ENCODE assay signal across 1 cellular context in genomic region chr3:104537323-104537722, GRCh38.
TF ChIP-seq lines count a peak whose summit lies in the region.

No MANE protein-coding gene starts in this region.

TF ChIP-seq in SK-N-SH, 30 proteins besides CTCF, POLR2A, EP300 and RAD21 (continued from another document):
- no peak for TF ChIP-seq FOXM1 (IDR thresholded peaks at IDR 0.05; ENCODE audit: low read depth)
- TF ChIP-seq SIN3A (IDR thresholded peaks at IDR 0.05; ENCODE audit: borderline replicate concordance, low read depth, low read length), result no peak
- TF ChIP-seq RXRA (IDR thresholded peaks at IDR 0.05; ENCODE audit: borderline replicate concordance, low read depth), result no peak
- TF ChIP-seq JUND (IDR thresholded peaks at IDR 0.05), result 0 out of 2 replicates have a peak, but pooled peaks have one; percentile 18
- no peak for TF ChIP-seq MXI1 (IDR thresholded peaks at IDR 0.05; ENCODE audit: low read depth, low read length)
- TF ChIP-seq, protein P1, sequence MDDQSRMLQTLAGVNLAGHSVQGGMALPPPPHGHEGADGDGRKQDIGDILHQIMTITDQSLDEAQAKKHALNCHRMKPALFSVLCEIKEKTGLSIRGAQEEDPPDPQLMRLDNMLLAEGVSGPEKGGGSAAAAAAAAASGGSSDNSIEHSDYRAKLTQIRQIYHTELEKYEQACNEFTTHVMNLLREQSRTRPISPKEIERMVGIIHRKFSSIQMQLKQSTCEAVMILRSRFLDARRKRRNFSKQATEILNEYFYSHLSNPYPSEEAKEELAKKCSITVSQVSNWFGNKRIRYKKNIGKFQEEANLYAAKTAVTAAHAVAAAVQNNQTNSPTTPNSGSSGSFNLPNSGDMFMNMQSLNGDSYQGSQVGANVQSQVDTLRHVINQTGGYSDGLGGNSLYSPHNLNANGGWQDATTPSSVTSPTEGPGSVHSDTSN (IDR thresholded peaks at IDR 0.05), result peak; percentile 29; the same call in 1 of the 2 replicates
- no peak for TF ChIP-seq RFX5 (IDR thresholded peaks at IDR 0.05; ENCODE audit: low read length)
- TF ChIP-seq SMC3 (IDR thresholded peaks at IDR 0.05; ENCODE audit: low read depth, low read length), result no peak
- TF ChIP-seq NRF1 (IDR thresholded peaks at IDR 0.05; ENCODE audit: low read depth, low read length), result no peak
- TF ChIP-seq TAF1 (IDR thresholded peaks at IDR 0.05; ENCODE audit: borderline replicate concordance, low read depth, low read length), result no peak
- TF ChIP-seq YY1 (IDR thresholded peaks at IDR 0.05; ENCODE audit: low read depth), result no peak
- TF ChIP-seq CHD2 (IDR thresholded peaks at IDR 0.05; ENCODE audit: low read length, partially characterized antibody), result no peak
- TF ChIP-seq TCF12 (IDR thresholded peaks at IDR 0.05), result peak; percentile 65
- no peak for TF ChIP-seq RCOR1 (IDR thresholded peaks at IDR 0.05; ENCODE audit: low read length)
